9 cellular contexts compared by ENCODE assay signal in genomic region chrX:130167040-130167439, GRCh38. TPM values are rescaled to one million over a fixed set of nuclear protein-coding genes. Genes with fewer than 3 reads are reported as not detected.
A peak's percentile ranks its signal among the peaks of the same experiment; 100 is the strongest.
DNase-seq lines count a peak whose midpoint lies in the region; ATAC-seq, FAIRE-seq and TF ChIP-seq lines count a peak whose summit lies in the region.
"Had no signal": no experiment of that assay in that cellular context is flagged by ENCODE, and none has a peak within 500 bp of the region (broad histone marks: within the 10 kb centered on the region; RNA-seq: fewer than 3 reads in every experiment).

No MANE protein-coding gene starts in this region.

- DNase-seq in CD4-positive, alpha-beta T cell = no peak
- no peak for DNase-seq in GM12878 (ENCODE audit: low read depth, low spot score)
- no peak for DNase-seq in naive thymus-derived CD8-positive, alpha-beta T cell
- no peak for DNase-seq in DMS79 treated with DMSO at 0.1 percent for 48 hours (lab: John Stamatoyannopoulos, UW)
- DNase-seq in foreskin melanocyte = no peak
- no peak for DNase-seq in GM12892 (ENCODE audit: insufficient read length)
- DNase-seq: head of caudate nucleus had no signal

- no peak for TF ChIP-seq CTCF in CD4-positive, alpha-beta T cell (IDR thresholded peaks at IDR 0.05)
- TF ChIP-seq CTCF in KMS-11 (conservative IDR thresholded peaks at IDR 0.05; ENCODE audit: low read depth, low read length) (no peak), GM12878 (IDR thresholded peaks at IDR 0.05 in 2 of 3, conservative IDR thresholded peaks at IDR 0.05 in 1 of 3; ENCODE audit: control insufficient read depth in 2 of 3, extremely low read depth in 1 of 3, insufficient read depth in 1 of 3, low read depth in 3 of 3, low read length in 3 of 3) (no peak)

- no peak overlapping the region for H3K27ac ChIP-seq in CD4-positive, alpha-beta T cell (ENCODE audit: low read depth, low read length)
- H3K27ac ChIP-seq in KMS-11 (peak overlapping the region; percentile 90; the same call in 1 of the 2 replicates), GM12878 (ENCODE audit: control insufficient read depth, insufficient read depth) (peak overlapping the region; percentile 70; the same call in 1 of the 2 replicates)

- no TSS peak for BruUV-seq in GM12878 (replicated peaks; lab: Mats Ljungman, UMichigan)

- POLR2A ChIA-PET in CD4-positive, alpha-beta T cell (lab: Charles Lee) = no interaction called here
- POLR2A ChIA-PET in GM12878 (lab: Charles Lee) = interaction anchor here (2.8 kb wide), 1 partner anchor 10 kb away, joined by 10 read pairs; no protein-coding TSS in a partner anchor
- POLR2A ChIA-PET in naive thymus-derived CD8-positive, alpha-beta T cell (lab: Charles Lee) = interaction anchor here (0.5 to 1.9 kb wide), 4 partner anchors 15 to 81 kb away, joined by 3 to 7 read pairs (median 4); no protein-coding TSS in a partner anchor

- no peak for FAIRE-seq in GM12878 (lab: Jason Lieb, UNC)
- no peak for FAIRE-seq in GM12892 (lab: Jason Lieb, UNC)

- peak overlapping the region; percentile 77; the same call in 1 of the 2 replicates for H3K9ac ChIP-seq in KMS-11
- H3K9ac ChIP-seq in GM12878 (ENCODE audit: control insufficient read depth, insufficient read depth, low read length) = peak overlapping the region; percentile 68; the same call in 1 of the 2 replicates

- TF ChIP-seq POLR2A in GM12878 (IDR thresholded peaks at IDR 0.05; ENCODE audit: low read depth, low read length) = no peak
- TF ChIP-seq POLR2A in GM12892 (IDR thresholded peaks at IDR 0.05; ENCODE audit: low read depth, low read length) = no peak

- H3K9me3 ChIP-seq in CD4-positive, alpha-beta T cell (ENCODE audit: control insufficient read depth, low read length) = no peaks in the 10 kb centered on the region
- H3K9me3 ChIP-seq in GM12878 (replicated peaks; ENCODE audit: control insufficient read depth, insufficient read depth, low read length) = no peaks in the 10 kb centered on the region

- H3K27ac Mint-ChIP-seq in CD4-positive, alpha-beta T cell = peak overlapping the region; percentile 84
- H3K27ac Mint-ChIP-seq in naive thymus-derived CD8-positive, alpha-beta T cell = peak overlapping the region; percentile 28 to 96 (median 88)

- no peaks in the 10 kb centered on the region for H3K9me3 Mint-ChIP-seq in CD4-positive, alpha-beta T cell
- H3K9me3 Mint-ChIP-seq in naive thymus-derived CD8-positive, alpha-beta T cell = no peaks in the 10 kb centered on the region

- intact Hi-C loops in CD4-positive, alpha-beta T cell (cut with DNase I, micrococcal nuclease) = no loop called here
- intact Hi-C loops in GM12878 (cut with micrococcal nuclease; ENCODE audit: unreplicated experiment) = no loop called here

- H3K4me3 ChIP-seq in KMS-11 (IDR thresholded peaks at IDR 0.05; ENCODE audit: insufficient read depth, low read depth, low read length) (no peak overlapping the region), GM12878 (peak overlapping the region; percentile 69)

- TF ChIP-seq RAD21 in GM12878 (IDR thresholded peaks at IDR 0.05; ENCODE audit: insufficient read depth, low read depth, low read length) = no peak

- H4K20me1 ChIP-seq in KMS-11 (ENCODE audit: insufficient read depth) = no peaks in the 10 kb centered on the region
- H4K20me1 ChIP-seq in GM12878 (ENCODE audit: control insufficient read depth, insufficient read depth) = no peaks in the 10 kb centered on the region

- in situ Hi-C loops in GM12878 (cut with MboI) = no loop called here

- ATAC-seq in CD4-positive, alpha-beta T cell (ENCODE audit: poor library complexity) = no peak
- ATAC-seq in GM12878 (no peak), GM19467 (IDR thresholded peaks at IDR 0.05; ENCODE audit: unreplicated experiment) (no peak)
- no peak for ATAC-seq in naive thymus-derived CD8-positive, alpha-beta T cell

- H3K4me1 Mint-ChIP-seq in CD4-positive, alpha-beta T cell (ENCODE audit: low read depth) = peaks cover 42% of the 10 kb centered on the region
- H3K4me1 Mint-ChIP-seq in naive thymus-derived CD8-positive, alpha-beta T cell = peaks cover 9 to 41% (median 28%) of the 10 kb centered on the region in 4 donors

- no peaks in the 10 kb centered on the region for H3K27me3 ChIP-seq in CD4-positive, alpha-beta T cell (ENCODE audit: control insufficient read depth, insufficient read depth, low read length)
- H3K27me3 ChIP-seq in KMS-11 (ENCODE audit: insufficient read depth, low read depth) = no peaks in the 10 kb centered on the region
- no peaks in the 10 kb centered on the region for H3K27me3 ChIP-seq in GM12878 (replicated peaks in 1 of 2; ENCODE audit: control insufficient read depth in 2 of 2, insufficient read depth in 2 of 2, low read length in 1 of 2)

- peak overlapping the region; percentile 78 for H3K4me2 ChIP-seq in KMS-11
- H3K4me2 ChIP-seq in GM12878 (ENCODE audit: control insufficient read depth, insufficient read depth) = peak overlapping the region; percentile 75; the same call in 1 of the 2 replicates

- RAD21 ChIA-PET in GM12878 (lab: Charles Lee; ENCODE audit: unreplicated experiment) = interaction anchor here (0.7 kb wide), 1 partner anchor 9 kb away, joined by 4 read pairs; no protein-coding TSS in a partner anchor

- H3K27me3 Mint-ChIP-seq in CD4-positive, alpha-beta T cell = no peaks in the 10 kb centered on the region
- H3K27me3 Mint-ChIP-seq in naive thymus-derived CD8-positive, alpha-beta T cell = no peaks in the 10 kb centered on the region

- SMC1A ChIA-PET in GM12878 (lab: Charles Lee; ENCODE audit: uncharacterized antibody, unreplicated experiment) = interaction anchor here (1.9 kb wide), 1 partner anchor 9 kb away, joined by 11 read pairs; no protein-coding TSS in a partner anchor

- H2AFZ ChIP-seq in KMS-11 (ENCODE audit: low read depth) (peak overlapping the region; percentile 61; the same call in 1 of the 2 replicates), GM12878 (ENCODE audit: control insufficient read depth, low read depth, low read length) (no peak overlapping the region)

- H3K4me1 ChIP-seq in KMS-11 (ENCODE audit: low read depth, poor library complexity, severe bottlenecking) (peaks cover 45% of the 10 kb centered on the region), GM12878 (ENCODE audit: control insufficient read depth, insufficient read depth, low read length) (peaks cover 4% of the 10 kb centered on the region; the same call in 1 of the 2 replicates)

- H3K36me3 Mint-ChIP-seq in CD4-positive, alpha-beta T cell (ENCODE audit: low read depth) = peaks cover 12% of the 10 kb centered on the region
- H3K36me3 Mint-ChIP-seq in naive thymus-derived CD8-positive, alpha-beta T cell = no peaks in the 10 kb centered on the region

- peak overlapping the region; percentile 92 for H3K4me3 Mint-ChIP-seq in CD4-positive, alpha-beta T cell
- H3K4me3 Mint-ChIP-seq in naive thymus-derived CD8-positive, alpha-beta T cell = peak overlapping the region in 9 of 10 donors; percentile 82 to 97 (median 92)

- CTCF ChIA-PET in CD4-positive, alpha-beta T cell (lab: Charles Lee) = no interaction called here
- CTCF ChIA-PET in GM12878 (lab: Yijun Ruan, JAX) = interaction anchor here (1.5 kb wide), 1 partner anchor 10 kb away, joined by 4 read pairs; no protein-coding TSS in a partner anchor

- WGBS in GM12878 (ENCODE audit: insufficient coverage, insufficient replicate concordance, low lambda C conversion rate, missing lambda C conversion rate) = 51% methylated on average over 4 of the region's 4 CpGs

- TF ChIP-seq EP300 in GM12878 (IDR thresholded peaks at IDR 0.05; ENCODE audit: borderline replicate concordance in 1 of 2, control insufficient read depth in 1 of 2, low read depth in 2 of 2, low read length in 2 of 2) = no peak

- H3K79me2 ChIP-seq in KMS-11 (ENCODE audit: insufficient read depth, low read depth) = peaks cover 34% of the 10 kb centered on the region
- H3K79me2 ChIP-seq in GM12878 (ENCODE audit: control insufficient read depth, insufficient read depth, low read length) = peaks cover 33% of the 10 kb centered on the region

- H3K36me3 ChIP-seq in KMS-11 (ENCODE audit: insufficient read depth) = no peaks in the 10 kb centered on the region
- H3K36me3 ChIP-seq in GM12878 (ENCODE audit: control insufficient read depth in 2 of 2, insufficient read depth in 2 of 2, low read length in 1 of 2) = no peaks in the 10 kb centered on the region

RNA-seq across cellular contexts. Expression of gene AIFM1, which starts 1.4 kb away (rescaled TPM):
- 1 to 10 TPM; 6.1 to 6.4 TPM for total RNA-seq in CD4-positive, alpha-beta T cell
- 11.4 and 12.3 TPM in 2 replicates for total RNA-seq in GM12878 (2013; cell fraction: nucleolus; rRNA removed)
- 47.3 and 50.5 TPM in 2 replicates for total RNA-seq in GM12878 (2014; rRNA removed)
- total RNA-seq in GM12878 (2014; rRNA removed; fragmentation: Illumina TruSeq; extraction: Trizol) = 87.0 and 92.5 TPM in 2 replicates
- total RNA-seq in GM12878 (2021) = 77.5 and 80.9 TPM in 2 replicates
- 35.4 TPM for polyA plus RNA-seq in GM12878 (2011; ENCODE audit: low read depth)
- polyA plus RNA-seq in GM12878 (2011; rRNA removed) = 76.2 and 86.8 TPM in 2 replicates
- polyA plus RNA-seq in GM12878 (2011; cell fraction: cytosol; rRNA removed) = 51.8 and 55.7 TPM in 2 replicates
- 66.0 and 72.4 TPM in 2 replicates for polyA plus RNA-seq in GM12878 (2011; cell fraction: nucleus; rRNA removed)
- polyA plus RNA-seq in GM12878 (2012) = 34.0 and 38.0 TPM in 2 replicates
- polyA plus RNA-seq in GM12878 (2014; fragmentation: Illumina TruSeq; extraction: Trizol) = 99.1 and 116 TPM in 2 replicates
- polyA plus RNA-seq in GM12878 (2014; fragmentation: Nextera tagmentation; extraction: Ambion mirVana) = 10 to 100 TPM; 44.2 to 78.0 TPM
- polyA plus RNA-seq in GM12878 (2014; rRNA removed) = 72.4 and 82.0 TPM in 2 replicates
- polyA plus RNA-seq in GM12878 (2016; fragmentation: Nextera tagmentation; extraction: Ambion mirVana) = 100 to 1,000 TPM; 121 TPM
- polyA minus RNA-seq in GM12878 (2011; rRNA and poly(A)+ RNA removed) = 45.5 and 46.7 TPM in 2 replicates
- polyA minus RNA-seq in GM12878 (2011; cell fraction: cytosol; rRNA and poly(A)+ RNA removed) = 20.0 and 21.1 TPM in 2 replicates
- polyA minus RNA-seq in GM12878 (2011; cell fraction: nucleus; rRNA and poly(A)+ RNA removed) = 9.8 and 12.2 TPM in 2 replicates
- 10 to 100 TPM; 25.1 to 26.3 TPM for total RNA-seq in naive thymus-derived CD8-positive, alpha-beta T cell
- 10 to 100 TPM; 27.8 to 36.9 (median 32.8) TPM for polyA plus RNA-seq in naive thymus-derived CD8-positive, alpha-beta T cell
- polyA plus RNA-seq in GM12892 (2012; ENCODE audit: missing spikeins) = 50.1 TPM

RNA-seq across cellular contexts. Expression of gene RAB33A, which starts 4.7 kb away (rescaled TPM):
- total RNA-seq in CD4-positive, alpha-beta T cell = 10 to 100 TPM; 14.4 to 14.8 TPM
- 7.0 and 7.1 TPM in 2 replicates for total RNA-seq in GM12878 (2013; cell fraction: nucleolus; rRNA removed)
- total RNA-seq in GM12878 (2014; rRNA removed) (37.1 and 39.7 TPM in 2 replicates), GM12878 (2014; rRNA removed; fragmentation: Illumina TruSeq; extraction: Trizol) (19.1 and 19.8 TPM in 2 replicates), GM12878 (2021) (21.8 and 24.4 TPM in 2 replicates)
- polyA plus RNA-seq in GM12878 (2011; ENCODE audit: low read depth) = 14.7 TPM
- polyA plus RNA-seq in GM12878 (2011; rRNA removed) (48.6 and 67.3 TPM in 2 replicates), GM12878 (2014; fragmentation: Illumina TruSeq; extraction: Trizol) (30.5 and 38.5 TPM in 2 replicates), GM12878 (2014; fragmentation: Nextera tagmentation; extraction: Ambion mirVana) (10 to 100 TPM in 1 of 2 experiments, 1 to 10 TPM in 1; 6.3 to 14.7 TPM), GM12878 (2014; rRNA removed) (38.5 and 40.5 TPM in 2 replicates), GM12878 (2016; fragmentation: Nextera tagmentation; extraction: Ambion mirVana) (10 to 100 TPM; 36.2 to 37.3 TPM)
- polyA plus RNA-seq in GM12878 (2011; cell fraction: cytosol; rRNA removed) = 66.1 and 82.2 TPM in 2 replicates
- 30.0 and 48.6 TPM in 2 replicates for polyA plus RNA-seq in GM12878 (2011; cell fraction: nucleus; rRNA removed)
- 22.3 and 27.9 TPM in 2 replicates for polyA plus RNA-seq in GM12878 (2012)
- polyA minus RNA-seq in GM12878 (2011; rRNA and poly(A)+ RNA removed) = 69.5 and 71.9 TPM in 2 replicates
- polyA minus RNA-seq in GM12878 (2011; cell fraction: cytosol; rRNA and poly(A)+ RNA removed) = 14.0 and 14.5 TPM in 2 replicates
- polyA minus RNA-seq in GM12878 (2011; cell fraction: nucleus; rRNA and poly(A)+ RNA removed) = 11.6 and 17.7 TPM in 2 replicates
- total RNA-seq in naive thymus-derived CD8-positive, alpha-beta T cell = 10 to 100 TPM; 14.5 to 16.7 TPM
- polyA plus RNA-seq in naive thymus-derived CD8-positive, alpha-beta T cell = 10 to 100 TPM; 10.6 to 21.1 (median 10.9) TPM
- 21.6 TPM for polyA plus RNA-seq in GM12892 (2012; ENCODE audit: missing spikeins)

RNA-seq across cellular contexts. Expression of gene ELF4, which starts 56.7 kb away (rescaled TPM):
- total RNA-seq in CD4-positive, alpha-beta T cell = 10 to 100 TPM; 17.3 to 17.4 TPM
- 14.4 and 16.4 TPM in 2 replicates for total RNA-seq in GM12878 (2013; cell fraction: nucleolus; rRNA removed)
- 22.9 and 25.8 TPM in 2 replicates for total RNA-seq in GM12878 (2014; rRNA removed)
- 12.3 and 13.8 TPM in 2 replicates for total RNA-seq in GM12878 (2014; rRNA removed; fragmentation: Illumina TruSeq; extraction: Trizol)
- total RNA-seq in GM12878 (2021) = 34.4 and 35.1 TPM in 2 replicates
- 17.4 TPM for polyA plus RNA-seq in GM12878 (2011; ENCODE audit: low read depth)
- 15.7 and 33.0 TPM in 2 replicates for polyA plus RNA-seq in GM12878 (2011; rRNA removed)
- 35.0 and 43.1 TPM in 2 replicates for polyA plus RNA-seq in GM12878 (2011; cell fraction: cytosol; rRNA removed)
- polyA plus RNA-seq in GM12878 (2011; cell fraction: nucleus; rRNA removed) = 28.0 and 31.1 TPM in 2 replicates
- 24.3 and 24.6 TPM in 2 replicates for polyA plus RNA-seq in GM12878 (2012)
- 32.3 and 36.7 TPM in 2 replicates for polyA plus RNA-seq in GM12878 (2014; fragmentation: Illumina TruSeq; extraction: Trizol)
- 1 to 10 TPM; 4.0 to 5.2 TPM for polyA plus RNA-seq in GM12878 (2014; fragmentation: Nextera tagmentation; extraction: Ambion mirVana)
- polyA plus RNA-seq in GM12878 (2014; rRNA removed) = 24.7 and 27.3 TPM in 2 replicates
- polyA plus RNA-seq in GM12878 (2016; fragmentation: Nextera tagmentation; extraction: Ambion mirVana) = 10 to 100 TPM; 19.3 to 20.4 TPM
- polyA minus RNA-seq in GM12878 (2011; rRNA and poly(A)+ RNA removed) = 39.8 and 47.5 TPM in 2 replicates
- polyA minus RNA-seq in GM12878 (2011; cell fraction: cytosol; rRNA and poly(A)+ RNA removed) = 21.8 and 27.7 TPM in 2 replicates
- polyA minus RNA-seq in GM12878 (2011; cell fraction: nucleus; rRNA and poly(A)+ RNA removed) = 7.3 and 10.4 TPM in 2 replicates
- 10 to 100 TPM; 17.9 to 18.2 TPM for total RNA-seq in naive thymus-derived CD8-positive, alpha-beta T cell
- polyA plus RNA-seq in naive thymus-derived CD8-positive, alpha-beta T cell = 10 to 100 TPM in 1 of 3 donors, 1 to 10 TPM in 2; 7.7 to 10.9 (median 9.2) TPM
- polyA plus RNA-seq in GM12892 (2012; ENCODE audit: missing spikeins) = 12.9 TPM
